In genomic region chr14:103333754-103334643, GRCh38 we compare ENCODE assay signal across 1 cellular context.
TF ChIP-seq lines count a peak whose summit lies in the region.

Gene EIF5 (plus strand): TSS chr14:103334237. CDS start chr14:103335861, 1,624 bp downstream.

TF ChIP-seq in HepG2, 621 proteins besides CTCF, POLR2A, EP300 and RAD21 (continued from another document):
- TF ChIP-seq HOMEZ (CRISPR knock-in tag; IDR thresholded peaks at IDR 0.05; ENCODE audit: low read depth) (no peak), POLR2G (IDR thresholded peaks at IDR 0.05; ENCODE audit: low read depth, low read length) (peak; percentile 98), SRF (IDR thresholded peaks at IDR 0.05; ENCODE audit: low read depth, low read length) (peak; percentile 52; the same call in 1 of the 2 replicates), ZNF350 (CRISPR knock-in tag; IDR thresholded peaks at IDR 0.05; ENCODE audit: borderline replicate concordance, low read depth) (peak; percentile 56; the same call in 1 of the 2 replicates), SP140L (CRISPR knock-in tag; IDR thresholded peaks at IDR 0.05; ENCODE audit: borderline replicate concordance) (no peak), ZNF225 (CRISPR knock-in tag; IDR thresholded peaks at IDR 0.05) (no peak; the same call in 1 of the 2 replicates), ZNF784 (CRISPR knock-in tag; IDR thresholded peaks at IDR 0.05; ENCODE audit: borderline replicate concordance) (peak; percentile 41; the same call in 1 of the 2 replicates), ONECUT2 (CRISPR knock-in tag; IDR thresholded peaks at IDR 0.05) (no peak), JUND (CRISPR knock-in tag; IDR thresholded peaks at IDR 0.05) (0 out of 2 replicates have a peak, but pooled peaks have one; percentile 51), ZNF468 (CRISPR knock-in tag; IDR thresholded peaks at IDR 0.05) (no peak), PHF21A (CRISPR knock-in tag; IDR thresholded peaks at IDR 0.05) (peak; percentile 31; the same call in 1 of the 2 replicates), ZNF687 (CRISPR knock-in tag; IDR thresholded peaks at IDR 0.05) (peak; percentile 87), SYNCRIP (IDR thresholded peaks at IDR 0.05; ENCODE audit: insufficient read depth, low read depth, low read length) (no peak), RFXAP (CRISPR knock-in tag; IDR thresholded peaks at IDR 0.05; ENCODE audit: borderline replicate concordance) (peak; percentile 60; the same call in 1 of the 2 replicates), ZNF660 (CRISPR knock-in tag; IDR thresholded peaks at IDR 0.05; ENCODE audit: borderline replicate concordance, low read depth) (no peak; the same call in 1 of the 2 replicates), MTA1 (CRISPR knock-in tag; IDR thresholded peaks at IDR 0.05; ENCODE audit: borderline replicate concordance) (no peak), ZNF501 (CRISPR knock-in tag; IDR thresholded peaks at IDR 0.05) (peak; percentile 90; the same call in 1 of the 2 replicates), CENPBD1 (CRISPR knock-in tag; IDR thresholded peaks at IDR 0.05; ENCODE audit: borderline replicate concordance, low read depth) (no peak; the same call in 1 of the 2 replicates), SMAD1 (CRISPR knock-in tag; IDR thresholded peaks at IDR 0.05; ENCODE audit: borderline replicate concordance, low read depth) (peak; percentile 63; the same call in 1 of the 2 replicates), CBX5 (CRISPR knock-in tag; IDR thresholded peaks at IDR 0.05; ENCODE audit: borderline replicate concordance) (no peak), ZNF616 (CRISPR knock-in tag; IDR thresholded peaks at IDR 0.05; ENCODE audit: low read depth) (0 out of 2 replicates have a peak, but pooled peaks have one; percentile 29), ZNF737 (CRISPR knock-in tag; IDR thresholded peaks at IDR 0.05; ENCODE audit: borderline replicate concordance) (no peak), ZNF512 (CRISPR knock-in tag; IDR thresholded peaks at IDR 0.05) (no peak), HNF4A (CRISPR knock-in tag; IDR thresholded peaks at IDR 0.05) (no peak), ZNF264 (CRISPR knock-in tag; IDR thresholded peaks at IDR 0.05) (peak; percentile 48; the same call in 1 of the 2 replicates), GLMP (CRISPR knock-in tag; IDR thresholded peaks at IDR 0.05; ENCODE audit: borderline replicate concordance) (no peak), RBFOX2 (IDR thresholded peaks at IDR 0.05; ENCODE audit: low read depth, low read length) (peak; percentile 97), ZNF496 (CRISPR knock-in tag; IDR thresholded peaks at IDR 0.05; ENCODE audit: insufficient replicate concordance) (no peak), ZMAT3 (CRISPR knock-in tag; conservative IDR thresholded peaks at IDR 0.05) (0 out of 2 replicates have a peak, but pooled peaks have one; percentile 30), GTF3A (CRISPR knock-in tag; conservative IDR thresholded peaks at IDR 0.05) (no peak)
TF ChIP-seq in HepG2: peak in this region for 303.
